8 cellular contexts compared by ENCODE assay signal in the genomic region with DNA sequence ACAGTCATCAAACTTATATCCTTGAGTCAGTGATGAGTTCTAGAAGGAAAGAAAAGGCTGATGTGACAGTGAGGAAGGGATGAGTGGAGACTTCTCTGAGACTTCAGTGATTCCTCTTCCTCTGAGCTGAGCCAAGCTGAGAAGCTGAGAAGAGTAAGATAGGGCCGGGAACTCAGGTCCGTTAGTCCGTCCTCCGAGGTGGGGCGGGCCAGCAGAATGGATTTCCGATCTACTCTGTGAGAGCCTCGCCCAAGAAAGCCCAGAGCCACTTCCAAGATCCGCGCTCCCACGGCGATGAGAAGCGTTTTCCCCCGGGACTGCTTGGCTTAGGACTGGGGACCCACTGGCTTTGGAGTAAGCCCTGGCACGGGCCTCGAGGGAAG. TPM values are rescaled to one million over a fixed set of nuclear protein-coding genes. Genes with fewer than 3 reads are reported as not detected.
A peak's percentile ranks its signal among the peaks of the same experiment; 100 is the strongest.
DNase-seq lines count a peak whose midpoint lies in the region; ATAC-seq and TF ChIP-seq lines count a peak whose summit lies in the region.
"Not testable (repeated sequence)": the region's sequence is repeated elsewhere in the genome, so short reads cannot be mapped to it uniquely, and the experiment has no call there.

No MANE protein-coding gene starts in this region.

- H2AFZ ChIP-seq in SU-DHL-6 (ENCODE audit: low read depth, low read length, severe bottlenecking), result not testable (repeated sequence)
- H2AFZ ChIP-seq in neural progenitor cell (replicated peaks), result peak overlapping the region; percentile 74

- ATAC-seq in GM21737 (IDR thresholded peaks at IDR 0.05; ENCODE audit: unreplicated experiment) (peak; percentile 8), HG03175 (IDR thresholded peaks at IDR 0.05; ENCODE audit: unreplicated experiment) (peak; percentile 20), left cardiac atrium (peak; percentile 38 to 67)

- TF ChIP-seq EP300 in transverse colon (IDR thresholded peaks at IDR 0.05; ENCODE audit: low read depth), result not testable (repeated sequence)

- H3K4me3 Mint-ChIP-seq in neural progenitor cell, result peak overlapping the region; percentile 93

- not testable (repeated sequence) for H3K4me1 ChIP-seq in neural progenitor cell
- H3K4me1 ChIP-seq in transverse colon, result peaks cover 0 to 22% (median 12%) of the 10 kb centered on the region in 4 donors

- intact Hi-C loops in left cardiac atrium (cut with DNase I); transverse colon (cut with DNase I; ENCODE audit: low total_unique reads): not testable (repeated sequence)

- not testable (repeated sequence) for H3K9me3 Mint-ChIP-seq in neural progenitor cell

- H3K4me3 ChIP-seq in GM12875 (ENCODE audit: low read depth, low read length) (peak overlapping the region; percentile 33), brain microvascular endothelial cell (ENCODE audit: low read depth, low read length) (peak overlapping the region; percentile 74), neural progenitor cell (peak overlapping the region; percentile 87), transverse colon (peak overlapping the region in 3 of 4 donors; percentile 65 to 88 (median 65))
- not testable (repeated sequence) for H3K4me3 ChIP-seq in SU-DHL-6 (ENCODE audit: insufficient read depth, low read length, poor library complexity, severe bottlenecking)

- H3K4me2 ChIP-seq in SU-DHL-6 (ENCODE audit: low read depth, low read length, poor library complexity, severe bottlenecking) (peak overlapping the region; percentile 38), neural progenitor cell (peak overlapping the region; percentile 77)

- in situ Hi-C loops in brain microvascular endothelial cell (cut with HindIII; ENCODE audit: low pct_ligation_motif_present, low sequenced_read_pairs); transverse colon (cut with MboI; ENCODE audit: low pct_ligation_motif_present in 1 of 4, low pct_unique_long_range_greater_than_20kb in 1 of 4, low sequenced_read_pairs in 3 of 4): not testable (repeated sequence)

- H3K27me3 ChIP-seq in SU-DHL-6 (ENCODE audit: low read length); brain microvascular endothelial cell (replicated peaks); neural progenitor cell; transverse colon: not testable (repeated sequence)

- not testable (repeated sequence) for H3K27ac Mint-ChIP-seq in neural progenitor cell

- H3K36me3 ChIP-seq in SU-DHL-6 (ENCODE audit: low read length); brain microvascular endothelial cell (replicated peaks); neural progenitor cell; transverse colon: not testable (repeated sequence)

- H3K27ac ChIP-seq in SU-DHL-6 (ENCODE audit: low read depth, low read length); brain microvascular endothelial cell; neural progenitor cell: not testable (repeated sequence)
- peak overlapping the region; percentile 84 to 89 (median 84) for H3K27ac ChIP-seq in transverse colon

- not testable (repeated sequence) for H3F3A ChIP-seq in SU-DHL-6 (ENCODE audit: insufficient read depth); neural progenitor cell (ENCODE audit: low read depth)

- not testable (repeated sequence) for H3K9me2 ChIP-seq in SU-DHL-6 (replicated peaks; ENCODE audit: insufficient read depth, low read length)

- H3K9me3 ChIP-seq in SU-DHL-6 (ENCODE audit: insufficient read depth, low read length); neural progenitor cell (ENCODE audit: low read depth); transverse colon: not testable (repeated sequence)

- TF ChIP-seq CTCF in GM12875 (IDR thresholded peaks at IDR 0.05; ENCODE audit: borderline replicate concordance, insufficient read depth, low read depth, low read length); SU-DHL-6 (IDR thresholded peaks at IDR 0.05; ENCODE audit: insufficient read depth, low read length, poor library complexity, severe bottlenecking); brain microvascular endothelial cell (IDR thresholded peaks at IDR 0.05; ENCODE audit: low read depth, low read length, missing control alignments); neural progenitor cell (IDR thresholded peaks at IDR 0.05); transverse colon (IDR thresholded peaks at IDR 0.05): not testable (repeated sequence)

- peaks cover 14% of the 10 kb centered on the region for H3K4me1 Mint-ChIP-seq in neural progenitor cell

- H4K20me1 ChIP-seq in SU-DHL-6 (ENCODE audit: low read depth, low read length); neural progenitor cell (ENCODE audit: low read depth): not testable (repeated sequence)

- WGBS in transverse colon (ENCODE audit: low coverage in 1 of 2), 2 donors, result no CpG with 5 or more reads among the region's 15 CpGs

- H3K79me2 ChIP-seq in SU-DHL-6 (ENCODE audit: insufficient read depth, low read length) (peaks cover 13% of the 10 kb centered on the region), neural progenitor cell (ENCODE audit: low read depth) (peaks cover 41% of the 10 kb centered on the region)

- DNase-seq in brain microvascular endothelial cell; left cardiac atrium; neural progenitor cell (ENCODE audit: low spot score); transverse colon: not testable (repeated sequence)

- not testable (repeated sequence) for H3K36me3 Mint-ChIP-seq in neural progenitor cell

- H3K9ac ChIP-seq in SU-DHL-6 (ENCODE audit: low read length), result peak overlapping the region; percentile 85; the same call in 1 of the 2 replicates
- not testable (repeated sequence) for H3K9ac ChIP-seq in neural progenitor cell

- TF ChIP-seq POLR2A in transverse colon (IDR thresholded peaks at IDR 0.05), result not testable (repeated sequence)

- not testable (repeated sequence) for H3K27me3 Mint-ChIP-seq in neural progenitor cell (ENCODE audit: insufficient read depth, low read depth)

RNA-seq across cellular contexts. Expression of gene PDPR, which starts 0.5 kb away (rescaled TPM):
- total RNA-seq in left cardiac atrium, result 10 to 100 TPM; 18.8 to 39.5 TPM
- 19.5 and 25.2 TPM in 2 replicates for total RNA-seq in neural progenitor cell (ENCODE audit: low replicate concordance)
- total RNA-seq in transverse colon, result 10 to 100 TPM; 29.1 to 36.2 (median 31.7) TPM

RNA-seq across cellular contexts. Expression of gene CLEC18C, which starts 60.0 kb away (rescaled TPM):
- total RNA-seq in left cardiac atrium (under 1 TPM; 0.24 to 0.73 TPM), neural progenitor cell (ENCODE audit: low replicate concordance) (0.51 and 3.8 TPM in 2 replicates), transverse colon (1 to 10 TPM in 1 of 4 donors, under 1 TPM in 2, not detected in 1; 0.55 to 4.1 (median 0.79) TPM)
